8 cellular contexts compared by ENCODE assay signal in the genomic region with DNA sequence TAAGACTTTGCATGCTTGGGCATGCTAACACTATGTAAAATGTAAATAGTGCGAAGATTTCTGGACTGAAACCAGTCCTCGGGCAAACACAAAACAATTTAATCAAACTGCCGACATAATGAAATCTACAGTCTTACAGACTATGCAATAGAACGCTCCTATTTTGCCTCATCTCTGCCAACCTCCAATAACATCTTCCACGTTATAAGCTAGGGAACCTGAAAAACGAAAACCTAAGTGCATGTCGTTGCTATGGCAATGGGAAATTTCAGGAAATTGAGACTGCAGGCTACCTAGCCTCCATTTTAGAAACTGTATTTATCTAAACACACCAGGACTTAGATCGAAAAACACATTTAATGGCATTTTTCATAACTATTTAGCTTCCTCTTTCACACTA. TPM values are rescaled to one million over a fixed set of nuclear protein-coding genes. Genes with fewer than 3 reads are reported as not detected.
A peak's percentile ranks its signal among the peaks of the same experiment; 100 is the strongest.
DNase-seq lines count a peak whose midpoint lies in the region; ATAC-seq, FAIRE-seq and TF ChIP-seq lines count a peak whose summit lies in the region.

No MANE protein-coding gene starts in this region.

- no peaks in the 10 kb centered on the region for H3K9me3 ChIP-seq in A549
- H3K9me3 ChIP-seq in Panc1 (ENCODE audit: control insufficient read depth, insufficient read depth, low read depth, low read length), result no peaks in the 10 kb centered on the region
- no peaks in the 10 kb centered on the region for H3K9me3 ChIP-seq in ectodermal cell (ENCODE audit: control insufficient read depth, low read length)
- no peaks in the 10 kb centered on the region for H3K9me3 ChIP-seq in naive thymus-derived CD4-positive, alpha-beta T cell (ENCODE audit: control insufficient read depth in 2 of 3, low read length in 3 of 3)

- no peak for TF ChIP-seq EP300 in A549 (IDR thresholded peaks at IDR 0.05)

- no peaks in the 10 kb centered on the region for H3K27me3 ChIP-seq in Panc1 (ENCODE audit: control insufficient read depth, insufficient read depth, low read length)
- H3K27me3 ChIP-seq in ectodermal cell (ENCODE audit: control insufficient read depth, insufficient read depth, low read length, poor library complexity, severe bottlenecking), result no peaks in the 10 kb centered on the region
- no peaks in the 10 kb centered on the region for H3K27me3 ChIP-seq in naive thymus-derived CD4-positive, alpha-beta T cell (ENCODE audit: control insufficient read depth in 2 of 2, insufficient read depth in 2 of 2, low read length in 2 of 2)

- ATAC-seq in A549, result 0 out of 6 replicates have a peak, but pooled peaks of 1 of the 2 experiments have one; percentile 9
- no peak for ATAC-seq in Panc1
- ATAC-seq in naive thymus-derived CD4-positive, alpha-beta T cell, result no peak
- no peak for ATAC-seq in GM21723 (IDR thresholded peaks at IDR 0.05; ENCODE audit: unreplicated experiment)

- TF ChIP-seq POLR2A in A549 (IDR thresholded peaks at IDR 0.05; ENCODE audit: low read length) (no peak), GM12891 (IDR thresholded peaks at IDR 0.05; ENCODE audit: low read depth, low read length) (no peak), GM12892 (IDR thresholded peaks at IDR 0.05; ENCODE audit: low read depth, low read length) (no peak)

- peak overlapping the region; percentile 77 for H3K4me3 ChIP-seq in A549
- peak overlapping the region; percentile 93 to 96 for H3K4me3 ChIP-seq in Panc1 (ENCODE audit: low read depth in 2 of 2, low read length in 2 of 2)
- H3K4me3 ChIP-seq in ectodermal cell (ENCODE audit: insufficient read depth, low read depth, low read length), result peak overlapping the region; percentile 85
- peak overlapping the region; percentile 97 for H3K4me3 ChIP-seq in naive thymus-derived CD4-positive, alpha-beta T cell (ENCODE audit: low read length)

- POLR2A ChIA-PET in A549 (lab: Yijun Ruan, JAX), result no interaction called here
- POLR2A ChIA-PET in Panc1 (lab: Charles Lee), result interaction anchor here (0.7 kb wide), 1 partner anchor 121 kb away, joined by 3 read pairs; the partner anchor contains the start of gene TCP11L1
- POLR2A ChIA-PET in naive thymus-derived CD4-positive, alpha-beta T cell (lab: Charles Lee), result interaction anchor here (0.8 to 1.9 kb wide), 2 partner anchors 174 to 577 kb away, joined by 3 to 5 read pairs; partner anchors contain the start of gene EIF3M

- H3K27ac Mint-ChIP-seq in naive thymus-derived CD4-positive, alpha-beta T cell, result peak overlapping the region; percentile 46 to 100 (median 97)

- H3K4me1 ChIP-seq in A549 (peaks cover 42% of the 10 kb centered on the region), Panc1 (ENCODE audit: control insufficient read depth, insufficient read depth, low read length) (peaks cover 17% of the 10 kb centered on the region; the same call in 1 of the 2 replicates), ectodermal cell (ENCODE audit: control insufficient read depth, insufficient read depth, low read length) (no peaks in the 10 kb centered on the region)
- H3K4me1 ChIP-seq in naive thymus-derived CD4-positive, alpha-beta T cell (ENCODE audit: control insufficient read depth in 2 of 2, insufficient read depth in 2 of 2, low read length in 2 of 2), result peaks cover 11 to 23% of the 10 kb centered on the region in 2 donors

- in situ Hi-C loops in Panc1 (cut with HindIII; ENCODE audit: low pct_unique_long_range_greater_than_20kb, low sequenced_read_pairs), result no loop called here

- H3K27ac ChIP-seq in A549, result peak overlapping the region; percentile 84 to 87
- H3K27ac ChIP-seq in Panc1 (ENCODE audit: low read length), result peak overlapping the region; percentile 99
- H3K27ac ChIP-seq in ectodermal cell (ENCODE audit: insufficient read depth, low read depth, low read length, poor library complexity, severe bottlenecking), result no peak overlapping the region
- H3K27ac ChIP-seq in naive thymus-derived CD4-positive, alpha-beta T cell (ENCODE audit: low read depth, low read length), result peak overlapping the region; percentile 84

- H3K27me3 Mint-ChIP-seq in naive thymus-derived CD4-positive, alpha-beta T cell, result no peaks in the 10 kb centered on the region

- H3K4me2 ChIP-seq in A549, result peak overlapping the region; percentile 81

- peak overlapping the region; percentile 95 to 100 (median 100) for H3K4me3 Mint-ChIP-seq in naive thymus-derived CD4-positive, alpha-beta T cell

- peaks cover 7% of the 10 kb centered on the region; the same call in 1 of the 2 replicates for H3K36me3 ChIP-seq in Panc1 (ENCODE audit: control insufficient read depth, insufficient read depth, low read length)
- no peaks in the 10 kb centered on the region for H3K36me3 ChIP-seq in ectodermal cell (ENCODE audit: control insufficient read depth, insufficient read depth, low read length)
- H3K36me3 ChIP-seq in naive thymus-derived CD4-positive, alpha-beta T cell (ENCODE audit: control insufficient read depth in 2 of 3, insufficient read depth in 3 of 3, low read length in 3 of 3), result peaks cover 0 to 9% (median 0%) of the 10 kb centered on the region in 3 experiments

- TF ChIP-seq RAD21 in A549 (conservative IDR thresholded peaks at IDR 0.05 in 1 of 2, IDR thresholded peaks at IDR 0.05 in 1 of 2), result no peak

- WGBS in A549 (ENCODE audit: missing lambda C conversion rate), result 4% methylated on average over 8 of the region's 8 CpGs
- 17 to 20% methylated on average over 8 of the region's 8 CpGs for WGBS in ectodermal cell, 2 experiments

- peak in 1 of 2 experiments; percentile 46 for DNase-seq in A549 (ENCODE audit: low read depth in 1 of 2, low spot score in 1 of 2)
- DNase-seq in GM12891 (ENCODE audit: insufficient read length, low spot score), result no peak
- DNase-seq in Panc1 (ENCODE audit: low read depth, low spot score), result no peak
- no peak for DNase-seq in naive thymus-derived CD4-positive, alpha-beta T cell
- no peak for DNase-seq in globus pallidus (ENCODE audit: low spot score)
- no peak for DNase-seq in GM12892 (ENCODE audit: insufficient read length)

- FAIRE-seq in A549 (lab: Jason Lieb, UNC), result no peak
- peak; percentile 79 for FAIRE-seq in GM12891 (lab: Jason Lieb, UNC)
- FAIRE-seq in GM12892 (lab: Jason Lieb, UNC), result no peak

- peaks cover 48 to 75% (median 66%) of the 10 kb centered on the region in 7 donors for H3K4me1 Mint-ChIP-seq in naive thymus-derived CD4-positive, alpha-beta T cell

- TF ChIP-seq CTCF in A549 (IDR thresholded peaks at IDR 0.05) (no peak), Panc1 (IDR thresholded peaks at IDR 0.05) (no peak)

- BruUV-seq in Panc1 (replicated peaks; lab: Mats Ljungman, UMichigan), result no TSS peak

- H3K36me3 Mint-ChIP-seq in naive thymus-derived CD4-positive, alpha-beta T cell, result peaks cover 4 to 19% (median 14%) of the 10 kb centered on the region in 5 donors

- H3K9me3 Mint-ChIP-seq in naive thymus-derived CD4-positive, alpha-beta T cell, result peaks cover 0 to 1% (median 0%) of the 10 kb centered on the region in 11 donors

- CTCF ChIA-PET in A549 (lab: Yijun Ruan, JAX), result interaction anchor here (0.6 to 2.0 kb wide), 4 partner anchors 45 to 669 kb away, joined by 3 to 10 read pairs (median 3); no protein-coding TSS in a partner anchor
- CTCF ChIA-PET in Panc1 (lab: Charles Lee), result no interaction called here
- CTCF ChIA-PET in naive thymus-derived CD4-positive, alpha-beta T cell (lab: Charles Lee), result interaction anchor here (0.9 to 1.1 kb wide), 3 partner anchors 139 to 577 kb away, joined by 3 to 6 read pairs (median 4); partner anchors contain the start of gene CD59

- intact Hi-C loops in Panc1 (cut with micrococcal nuclease; ENCODE audit: unreplicated experiment), result no loop called here
- intact Hi-C loops in naive thymus-derived CD4-positive, alpha-beta T cell (cut with micrococcal nuclease), result loop anchor here (2.0 to 10.0 kb wide), 11 partner anchors 148 to 1793 kb away; partner anchors contain the start of genes C11orf91 (in 2 of the 2), ABTB2 (in 1 of the 2), APIP (in 1 of the 2) and CD59 (in 1 of the 2)

TF ChIP-seq in A549, 52 proteins besides CTCF, POLR2A, EP300 and RAD21 (continues in another document):
- TF ChIP-seq KDM1A (IDR thresholded peaks at IDR 0.05; ENCODE audit: low read depth) (no peak), ELK1 (IDR thresholded peaks at IDR 0.05; ENCODE audit: low read depth, low read length) (no peak), NFE2L2 (conservative IDR thresholded peaks at IDR 0.05; ENCODE audit: low read length) (no peak)

TF ChIP-seq in GM12891, 5 proteins besides CTCF, POLR2A, EP300 and RAD21:
- TF ChIP-seq TAF1 (IDR thresholded peaks at IDR 0.05; ENCODE audit: low read depth, low read length) (no peak), POLR2AphosphoS5 (IDR thresholded peaks at IDR 0.05; ENCODE audit: low read depth, low read length) (no peak), POU2F2 (IDR thresholded peaks at IDR 0.05; ENCODE audit: low read depth, low read length) (no peak), PAX5 (IDR thresholded peaks at IDR 0.05; ENCODE audit: insufficient read depth, low read length, severe bottlenecking) (no peak), SPI1 (IDR thresholded peaks at IDR 0.05; ENCODE audit: low read depth, low read length) (no peak)
TF ChIP-seq in GM12891: peak in this region for 0.

RNA-seq across cellular contexts. Expression of gene CSTF3, which starts 1.1 kb away (rescaled TPM):
- polyA plus RNA-seq in A549 (2011; rRNA removed) (41.4 and 53.9 TPM in 2 replicates), A549 (2017; fragmentation: RNase III; extraction: RNeasy Plus Mini Kit Qiagen cat#74134 plus additional on column Dnase treatment) (53.2 to 67.5 TPM (median 57.1 TPM) in 3 replicates)
- 16.2 and 18.5 TPM in 2 replicates for polyA plus RNA-seq in A549 (2012; cell fraction: cytosol; rRNA removed)
- polyA plus RNA-seq in A549 (2012; cell fraction: nucleus; rRNA removed), result 14.6 and 27.3 TPM in 2 replicates
- 51.9 and 53.2 TPM in 2 replicates for polyA minus RNA-seq in A549 (2011; rRNA and poly(A)+ RNA removed)
- polyA plus RNA-seq in GM12891 (2012; ENCODE audit: low read depth, missing spikeins), result 39.4 TPM
- 29.8 TPM for total RNA-seq in Panc1 (2021; ENCODE audit: unreplicated experiment)
- 17.9 TPM for polyA plus RNA-seq in Panc1 (2012; ENCODE audit: insufficient read length)
- 97.6 TPM for polyA plus RNA-seq in ectodermal cell (2013, experiment 1 of 4)
- 90.3 TPM for polyA plus RNA-seq in ectodermal cell (2013, experiment 2 of 4)
- polyA plus RNA-seq in ectodermal cell (2013, experiment 3 of 4), result 62.4 TPM
- 73.4 TPM for polyA plus RNA-seq in ectodermal cell (2013, experiment 4 of 4)
- total RNA-seq in naive thymus-derived CD4-positive, alpha-beta T cell, result 10 to 100 TPM; 14.6 to 38.6 (median 28.7) TPM
- 10 to 100 TPM; 17.8 to 23.7 TPM for polyA plus RNA-seq in naive thymus-derived CD4-positive, alpha-beta T cell
- 52.3 TPM for polyA plus RNA-seq in GM12892 (2012; ENCODE audit: missing spikeins)
